Comparison of ENCODE assay signal across 16 cellular contexts in genomic region chr11:84947970-84948600, GRCh38.
DNase-seq lines count a peak whose midpoint lies in the region; ATAC-seq and TF ChIP-seq lines count a peak whose summit lies in the region.
"Had no signal": no experiment of that assay in that cellular context is flagged by ENCODE, and none has a peak within 500 bp of the region (broad histone marks: within the 10 kb centered on the region; RNA-seq: fewer than 3 reads in every experiment).

No MANE protein-coding gene starts in this region.

- H3K4me1 ChIP-seq in neuron (ENCODE audit: insufficient read depth, low read length) (peaks cover 3% of the 10 kb centered on the region), transverse colon (no peaks in the 10 kb centered on the region)
- H3K4me1 ChIP-seq: upper lobe of left lung had no signal

- TF ChIP-seq CTCF in fibroblast of mammary gland (conservative IDR thresholded peaks at IDR 0.05; ENCODE audit: control insufficient read depth, insufficient read depth, low read depth, low read length): no peak
- no peak for TF ChIP-seq CTCF in GM13977 (IDR thresholded peaks at IDR 0.05; ENCODE audit: extremely low read depth, insufficient read depth, missing control alignments)
- no peak for TF ChIP-seq CTCF in transverse colon (IDR thresholded peaks at IDR 0.05)

- ATAC-seq in GM18520 (IDR thresholded peaks at IDR 0.05; ENCODE audit: unreplicated experiment): no peak

- intact Hi-C loops in transverse colon (cut with DNase I; ENCODE audit: low total_unique reads): no loop called here

- in situ Hi-C loops in GM13977 (cut with MboI; ENCODE audit: low pct_unique_long_range_greater_than_20kb, low sequenced_read_pairs, unreplicated experiment) (no loop called here), transverse colon (cut with MboI; ENCODE audit: low pct_ligation_motif_present in 1 of 4, low pct_unique_long_range_greater_than_20kb in 1 of 4, low sequenced_read_pairs in 3 of 4) (no loop called here)

- no peaks in the 10 kb centered on the region for H3K27me3 ChIP-seq in neuron (ENCODE audit: insufficient read depth, low read length)
- no peaks in the 10 kb centered on the region for H3K27me3 ChIP-seq in transverse colon
- H3K27me3 ChIP-seq: upper lobe of left lung had no signal

- no peak for TF ChIP-seq POLR2A in transverse colon (IDR thresholded peaks at IDR 0.05)

- 58 to 66% methylated on average over 3 of the region's 3 CpGs for WGBS in transverse colon (ENCODE audit: low coverage in 1 of 2), 2 donors

- H2AFZ ChIP-seq in neuron (ENCODE audit: low read depth, low read length): peak overlapping the region; percentile 28

- H3K36me3 ChIP-seq in neuron (ENCODE audit: insufficient read depth, low read length) (no peaks in the 10 kb centered on the region), transverse colon (no peaks in the 10 kb centered on the region)
- H3K36me3 ChIP-seq: upper lobe of left lung had no signal

- H3K27ac ChIP-seq in transverse colon: no peak overlapping the region
- H3K27ac ChIP-seq: upper lobe of left lung had no signal

- H3K4me3 ChIP-seq in fibroblast of mammary gland (ENCODE audit: control insufficient read depth, low read depth, low read length) (no peak overlapping the region), neuron (ENCODE audit: low read length) (no peak overlapping the region), transverse colon (no peak overlapping the region)
- H3K4me3 ChIP-seq: upper lobe of left lung had no signal

- no peak for TF ChIP-seq EP300 in transverse colon (IDR thresholded peaks at IDR 0.05; ENCODE audit: low read depth)

- no peaks in the 10 kb centered on the region for H3K9me3 ChIP-seq in neuron (ENCODE audit: low read length)
- H3K9me3 ChIP-seq in transverse colon: no peaks in the 10 kb centered on the region
- H3K9me3 ChIP-seq: upper lobe of left lung had no signal

- DNase-seq in EH (ENCODE audit: low read depth) (peak; percentile 9), OCI-M1 (lab: John Stamatoyannopoulos, UW) (peak; percentile 83), fibroblast of mammary gland (ENCODE audit: low read depth) (peak; percentile 21), GM13977 (ENCODE audit: low spot score) (no peak), transverse colon (no peak), SKM-1 treated with dmso at 0.1 percent for 144 hours (lab: John Stamatoyannopoulos, UW; ENCODE audit: unreplicated experiment) (no peak)
- DNase-seq: activated CD4-positive, alpha-beta T cell treated with anti-CD3 and anti-CD28 coated beads for 1 hour; activated CD8-positive, alpha-beta memory T cell treated with anti-CD3 and anti-CD28 coated beads, Interleukin-2, amount 50 U/mL, for 48 hours; C1 segment of cervical spinal cord; dermis blood vessel endothelial cell; NCI-H345; right cardiac atrium; stimulated activated CD4-positive, alpha-beta T cell treated with anti-CD3 and anti-CD28 coated beads, Interleukin-4, amount 100 ng/mL, for 24 hours; upper lobe of left lung had no signal

Comparison
In these comparisons a context has a peak if more than half of its experiments do, and no peak if none do; other contexts are left out.
1. DNase-seq: peak in EH (single experiment), OCI-M1 (single experiment) and fibroblast of mammary gland (single experiment); none in GM13977 (single experiment), transverse colon (single experiment) and SKM-1 treated with dmso at 0.1 percent for 144 hours (single experiment).